25 cellular contexts compared by ENCODE assay signal in genomic region chr22:31932863-31933262, GRCh38.
"Had no signal": no experiment of that assay in that cellular context is flagged by ENCODE, and none has a peak within 500 bp of the region (broad histone marks: within the 10 kb centered on the region; RNA-seq: fewer than 3 reads in every experiment).

No MANE protein-coding gene starts in this region.

- FAIRE-seq: astrocyte, endometrium had no signal

- H3K4me1 Mint-ChIP-seq: naive B cell had no signal

- DNase-seq: activated CD4-positive, alpha-beta T cell treated with anti-CD3 and anti-CD28 coated beads for 4 hours; activated CD4-positive, alpha-beta T cell treated with anti-CD3 and anti-CD28 coated beads, Interleukin-2, amount 50 U/mL, for 48 hours; activated CD8-positive, alpha-beta memory T cell treated with anti-CD3 and anti-CD28 coated beads for 24 hours; activated effector memory CD4-positive, alpha-beta T cell treated with anti-CD3 and anti-CD28 coated beads, Interleukin-2, amount 50 U/mL, for 16 hours; activated naive CD4-positive, alpha-beta T cell treated with anti-CD3 and anti-CD28 coated beads for 36 hours; activated naive CD8-positive, alpha-beta T cell treated with anti-CD3 and anti-CD28 coated beads, Interleukin-2, amount 10 ng/mL, durations not matched to agents 7 days and 5 days; brain microvascular endothelial cell; caudate nucleus; effector CD8-positive, alpha-beta T cell; left lung; mammary epithelial cell; naive B cell; nephron progenitor cell; ovary; right cardiac atrium; stimulated activated CD4-positive, alpha-beta T cell treated with anti-CD3 and anti-CD28 coated beads, Interleukin-2, amount 100 ng/mL, for 48 hours; T-helper 1 cell; uterus had no signal

- H3K4me3 ChIP-seq: gastroesophageal sphincter, left lung, ovary, thoracic aorta, uterus had no signal

- H3K36me3 Mint-ChIP-seq: activated naive CD8-positive, alpha-beta T cell treated with anti-CD3 and anti-CD28 coated beads, Interleukin-2, amount 10 ng/mL, durations not matched to agents 7 days and 5 days; naive B cell; type B pancreatic cell had no signal

- H3K4me1 ChIP-seq: gastroesophageal sphincter, uterus had no signal

- H3K27me3 ChIP-seq: brain microvascular endothelial cell, gastroesophageal sphincter, left lung, ovary, uterus had no signal

- ATAC-seq: gastroesophageal sphincter, left lung had no signal

- H3K9me3 ChIP-seq: gastroesophageal sphincter, left lung, ovary, thoracic aorta, uterus had no signal

- H3K9me3 Mint-ChIP-seq: activated naive CD4-positive, alpha-beta T cell treated with anti-CD3 and anti-CD28 coated beads for 36 hours; activated naive CD8-positive, alpha-beta T cell treated with anti-CD3 and anti-CD28 coated beads, Interleukin-2, amount 10 ng/mL, durations not matched to agents 7 days and 5 days; activated T-helper 1 cell treated with anti-CD3 and anti-CD28 coated beads, Interleukin-12 subunit alpha, Interleukin-12 subunit beta, Interleukin-2, Interleukin-4 antibody, amounts not matched to agents 30 ng/mL and 10 ng/mL and 1 ng/mL, durations not matched to agents 14 hours and 24 hours and 36 hours; naive B cell; nephron progenitor cell; stimulated activated naive CD8-positive, alpha-beta T cell treated with anti-CD3 and anti-CD28 coated beads, Interleukin-15, Interleukin-2, amounts not matched to agents 100 ng/mL and 50 ng/mL, for 24 hours; type B pancreatic cell had no signal

- H3K27ac Mint-ChIP-seq: activated naive CD4-positive, alpha-beta T cell treated with anti-CD3 and anti-CD28 coated beads for 36 hours; activated naive CD8-positive, alpha-beta T cell treated with anti-CD3 and anti-CD28 coated beads, Interleukin-2, amount 10 ng/mL, durations not matched to agents 7 days and 5 days; activated T-helper 1 cell treated with anti-CD3 and anti-CD28 coated beads, Interleukin-12 subunit alpha, Interleukin-12 subunit beta, Interleukin-2, Interleukin-4 antibody, amounts not matched to agents 30 ng/mL and 10 ng/mL and 1 ng/mL, durations not matched to agents 14 hours and 24 hours and 36 hours; nephron progenitor cell; stimulated activated naive CD8-positive, alpha-beta T cell treated with anti-CD3 and anti-CD28 coated beads, Interleukin-15, Interleukin-2, amounts not matched to agents 100 ng/mL and 50 ng/mL, for 24 hours; type B pancreatic cell had no signal

- H3K27ac ChIP-seq: brain microvascular endothelial cell, gastroesophageal sphincter, left lung, ovary, thoracic aorta, uterus had no signal

- H3K27me3 Mint-ChIP-seq: activated naive CD8-positive, alpha-beta T cell treated with anti-CD3 and anti-CD28 coated beads, Interleukin-2, amount 10 ng/mL, durations not matched to agents 7 days and 5 days; type B pancreatic cell had no signal

- H3K4me3 Mint-ChIP-seq: activated naive CD4-positive, alpha-beta T cell treated with anti-CD3 and anti-CD28 coated beads for 36 hours; activated naive CD8-positive, alpha-beta T cell treated with anti-CD3 and anti-CD28 coated beads, Interleukin-2, amount 10 ng/mL, durations not matched to agents 7 days and 5 days; activated T-helper 1 cell treated with anti-CD3 and anti-CD28 coated beads, Interleukin-12 subunit alpha, Interleukin-12 subunit beta, Interleukin-2, Interleukin-4 antibody, amounts not matched to agents 30 ng/mL and 10 ng/mL and 1 ng/mL, durations not matched to agents 14 hours and 24 hours and 36 hours; naive B cell; nephron progenitor cell; stimulated activated naive CD8-positive, alpha-beta T cell treated with anti-CD3 and anti-CD28 coated beads, Interleukin-15, Interleukin-2, amounts not matched to agents 100 ng/mL and 50 ng/mL, for 24 hours; type B pancreatic cell had no signal

- H3K36me3 ChIP-seq: brain microvascular endothelial cell, gastroesophageal sphincter, left lung, ovary, thoracic aorta, uterus had no signal
